Comparison of ENCODE assay signal across 1 cellular context in genomic region chr17:82213251-82214011, GRCh38.
A peak's percentile ranks its signal among the peaks of the same experiment; 100 is the strongest.
TF ChIP-seq lines count a peak whose summit lies in the region.

No MANE protein-coding gene starts in this region.

TF ChIP-seq in HepG2, 621 proteins besides CTCF, POLR2A, EP300 and RAD21 (continued from another document and continues in another):
- TF ChIP-seq HNRNPK (IDR thresholded peaks at IDR 0.05; ENCODE audit: low read depth, low read length, poor library complexity, severe bottlenecking) (peak; percentile 5), TP53 (CRISPR knock-in tag; conservative IDR thresholded peaks at IDR 0.05) (no peak), CBX5 (CRISPR knock-in tag; IDR thresholded peaks at IDR 0.05; ENCODE audit: borderline replicate concordance) (peak; percentile 50; the same call in 1 of the 2 replicates), ZNF800 (CRISPR knock-in tag; IDR thresholded peaks at IDR 0.05) (peak; percentile 85), ZNF775 (CRISPR knock-in tag; IDR thresholded peaks at IDR 0.05; ENCODE audit: borderline replicate concordance) (no peak), MAFG (CRISPR knock-in tag; IDR thresholded peaks at IDR 0.05) (no peak), KLF12 (CRISPR knock-in tag; IDR thresholded peaks at IDR 0.05; ENCODE audit: borderline replicate concordance) (0 out of 2 replicates have a peak, but pooled peaks have one; percentile 14), HMGXB4 (CRISPR knock-in tag; IDR thresholded peaks at IDR 0.05; ENCODE audit: borderline replicate concordance in 1 of 2, low read depth in 1 of 2) (peak in 1 of 2 experiments; percentile 10; a peak in 1 of 4 replicates), MED1 (CRISPR knock-in tag; IDR thresholded peaks at IDR 0.05) (peak; percentile 40; the same call in 1 of the 2 replicates), ZNF121 (CRISPR knock-in tag; IDR thresholded peaks at IDR 0.05) (peak; percentile 93), SIX4 (CRISPR knock-in tag; IDR thresholded peaks at IDR 0.05) (no peak), MED8 (CRISPR knock-in tag; IDR thresholded peaks at IDR 0.05; ENCODE audit: insufficient replicate concordance) (no peak), HNF1B (CRISPR knock-in tag; IDR thresholded peaks at IDR 0.05) (peak; percentile 48; the same call in 1 of the 2 replicates), MAX (IDR thresholded peaks at IDR 0.05) (peak; percentile 56; the same call in 1 of the 2 replicates), ZNF607 (CRISPR knock-in tag; IDR thresholded peaks at IDR 0.05; ENCODE audit: borderline replicate concordance) (peak; percentile 28; the same call in 1 of the 2 replicates), ZC3H13 (CRISPR knock-in tag; IDR thresholded peaks at IDR 0.05) (no peak), MYPOP (CRISPR knock-in tag; IDR thresholded peaks at IDR 0.05) (peak; percentile 11; the same call in 1 of the 2 replicates), PCBP1 (IDR thresholded peaks at IDR 0.05; ENCODE audit: borderline replicate concordance, low read depth, low read length) (peak; percentile 90; the same call in 1 of the 2 replicates), HOXA5 (CRISPR knock-in tag; IDR thresholded peaks at IDR 0.05) (peak; percentile 78; the same call in 1 of the 2 replicates), SAP130 (CRISPR knock-in tag; IDR thresholded peaks at IDR 0.05; ENCODE audit: low read depth) (peak; percentile 49; the same call in 1 of the 2 replicates), SSRP1 (CRISPR knock-in tag; IDR thresholded peaks at IDR 0.05) (no peak), IRF2 (CRISPR knock-in tag; IDR thresholded peaks at IDR 0.05) (0 out of 2 replicates have a peak, but pooled peaks have one; percentile 18), POLR2AphosphoS5 (IDR thresholded peaks at IDR 0.05; ENCODE audit: low read depth, low read length) (peak; percentile 21; the same call in 1 of the 2 replicates), KDM5A (IDR thresholded peaks at IDR 0.05; ENCODE audit: borderline replicate concordance, low read length) (0 out of 2 replicates have a peak, but pooled peaks have one; percentile 30), SOX6 (IDR thresholded peaks at IDR 0.05) (no peak), SOX6 (CRISPR knock-in tag; IDR thresholded peaks at IDR 0.05) (no peak), NR1H2 (CRISPR knock-in tag; IDR thresholded peaks at IDR 0.05; ENCODE audit: borderline replicate concordance, low read depth) (0 out of 2 replicates have a peak, but pooled peaks have one; percentile 16), MAZ (IDR thresholded peaks at IDR 0.05; ENCODE audit: borderline replicate concordance, low read depth, low read length) (no peak), MAZ (CRISPR knock-in tag; IDR thresholded peaks at IDR 0.05; ENCODE audit: low read depth) (peak; percentile 16; the same call in 1 of the 2 replicates), U2AF2 (IDR thresholded peaks at IDR 0.05; ENCODE audit: low read depth, low read length) (no peak), KDM5B (CRISPR knock-in tag; IDR thresholded peaks at IDR 0.05; ENCODE audit: borderline replicate concordance) (no peak), POLR2G (IDR thresholded peaks at IDR 0.05; ENCODE audit: low read depth, low read length) (peak; percentile 47), NFYB (CRISPR knock-in tag; IDR thresholded peaks at IDR 0.05) (peak; percentile 59; the same call in 1 of the 2 replicates), NKX3-1 (CRISPR knock-in tag; IDR thresholded peaks at IDR 0.05) (0 out of 2 replicates have a peak, but pooled peaks have one; percentile 31), ZNF552 (CRISPR knock-in tag; IDR thresholded peaks at IDR 0.05; ENCODE audit: borderline replicate concordance) (0 out of 2 replicates have a peak, but pooled peaks have one; percentile 28), AGO1 (IDR thresholded peaks at IDR 0.05; ENCODE audit: low read depth, low read length, poor library complexity, severe bottlenecking) (peak; percentile 12), GATAD2A (CRISPR knock-in tag; IDR thresholded peaks at IDR 0.05) (peak; percentile 20; the same call in 1 of the 2 replicates), THAP11 (CRISPR knock-in tag; IDR thresholded peaks at IDR 0.05) (no peak), KDM2A (CRISPR knock-in tag; IDR thresholded peaks at IDR 0.05; ENCODE audit: borderline replicate concordance, low read depth) (0 out of 2 replicates have a peak, but pooled peaks have one; percentile 2), ZNF720 (CRISPR knock-in tag; IDR thresholded peaks at IDR 0.05) (no peak), YEATS2 (CRISPR knock-in tag; IDR thresholded peaks at IDR 0.05; ENCODE audit: borderline replicate concordance) (no peak), MXI1 (IDR thresholded peaks at IDR 0.05; ENCODE audit: borderline replicate concordance, low read depth, low read length) (peak; percentile 18; the same call in 1 of the 3 replicates), XBP1 (CRISPR knock-in tag; IDR thresholded peaks at IDR 0.05) (no peak), KAT8 (CRISPR knock-in tag; IDR thresholded peaks at IDR 0.05) (no peak), ZNF776 (CRISPR knock-in tag; IDR thresholded peaks at IDR 0.05) (0 out of 2 replicates have a peak, but pooled peaks have one; percentile 19), MEIS2 (CRISPR knock-in tag; IDR thresholded peaks at IDR 0.05) (no peak), ZNF713 (CRISPR knock-in tag; IDR thresholded peaks at IDR 0.05) (no peak), ZFP90 (CRISPR knock-in tag; IDR thresholded peaks at IDR 0.05; ENCODE audit: borderline replicate concordance) (0 out of 2 replicates have a peak, but pooled peaks have one; percentile 0), TBX2 (CRISPR knock-in tag; IDR thresholded peaks at IDR 0.05; ENCODE audit: borderline replicate concordance) (0 out of 2 replicates have a peak, but pooled peaks have one; percentile 14), USF2 (IDR thresholded peaks at IDR 0.05; ENCODE audit: low read depth, low read length) (peak; percentile 76), USF2 (CRISPR knock-in tag; IDR thresholded peaks at IDR 0.05; ENCODE audit: borderline replicate concordance) (peak; percentile 78; the same call in 1 of the 2 replicates), ZNF432 (CRISPR knock-in tag; IDR thresholded peaks at IDR 0.05; ENCODE audit: borderline replicate concordance) (0 out of 2 replicates have a peak, but pooled peaks have one; percentile 13), PBX3 (CRISPR knock-in tag; IDR thresholded peaks at IDR 0.05; ENCODE audit: borderline replicate concordance) (no peak), AGO2 (optimal IDR thresholded peaks at IDR 0.05; ENCODE audit: low read depth, low read length) (peak; percentile 63), NFYC (CRISPR knock-in tag; IDR thresholded peaks at IDR 0.05) (peak; percentile 49; the same call in 1 of the 2 replicates), PRPF4 (IDR thresholded peaks at IDR 0.05; ENCODE audit: low read depth, low read length, poor library complexity, severe bottlenecking) (no peak), RARG (CRISPR knock-in tag; IDR thresholded peaks at IDR 0.05; ENCODE audit: low read depth) (no peak), ZNF234 (CRISPR knock-in tag; conservative IDR thresholded peaks at IDR 0.05) (no peak), ZNF781 (CRISPR knock-in tag; IDR thresholded peaks at IDR 0.05; ENCODE audit: borderline replicate concordance, not compliant biosample characterization) (peak; percentile 23), RAD51 (IDR thresholded peaks at IDR 0.05; ENCODE audit: borderline replicate concordance) (peak; percentile 25; the same call in 1 of the 2 replicates)
